In genomic region chr10:121073743-121074142, GRCh38 we compare ENCODE assay signal across 31 cellular contexts.
"Had no signal": no experiment of that assay in that cellular context is flagged by ENCODE, and none has a peak within 500 bp of the region (broad histone marks: within the 10 kb centered on the region; RNA-seq: fewer than 3 reads in every experiment).

No MANE protein-coding gene starts in this region.

- H3K36me3 Mint-ChIP-seq: activated naive CD4-positive, alpha-beta T cell treated with anti-CD3 and anti-CD28 coated beads, Interleukin-2, amount 50 U/mL, for 24 hours; activated naive CD8-positive, alpha-beta T cell treated with anti-CD3 and anti-CD28 coated beads for 36 hours had no signal

- ATAC-seq: activated CD4-positive, CD25-positive, alpha-beta regulatory T cell treated with anti-CD3 and anti-CD28 coated beads, Interleukin-2, amount 50 U/mL, for 24 hours; activated CD8-positive, alpha-beta T cell treated with anti-CD3 and anti-CD28 coated beads for 36 hours; activated naive CD8-positive, alpha-beta T cell treated with anti-CD3 and anti-CD28 coated beads, Interleukin-2, amount 50 U/mL, for 24 hours; activated T-cell treated with anti-CD3 and anti-CD28 coated beads, Interleukin-2, amount 50 U/mL, for 4 hours; body of pancreas; esophagus mucosa; T-helper 17 cell had no signal

- H3K27me3 Mint-ChIP-seq: activated naive CD8-positive, alpha-beta T cell treated with anti-CD3 and anti-CD28 coated beads, Interleukin-2, amount 50 U/mL, for 24 hours had no signal

- H3K27ac ChIP-seq: adrenal gland, body of pancreas, colonic mucosa, WERI-Rb-1 had no signal

- H3K36me3 ChIP-seq: adrenal gland, colonic mucosa, WERI-Rb-1 had no signal

- H3K9me3 ChIP-seq: adrenal gland, body of pancreas, colonic mucosa had no signal

- H3K4me1 ChIP-seq: adrenal gland had no signal

- H3K4me3 Mint-ChIP-seq: activated B cell treated with CpG ODN at 0.5 μM for 24 hours; activated CD8-positive, alpha-beta T cell treated with anti-CD3 and anti-CD28 coated beads for 36 hours; activated naive CD4-positive, alpha-beta T cell treated with anti-CD3 and anti-CD28 coated beads for 36 hours; activated naive CD4-positive, alpha-beta T cell treated with anti-CD3 and anti-CD28 coated beads, Interleukin-2, amount 50 U/mL, for 24 hours; activated naive CD8-positive, alpha-beta T cell treated with anti-CD3 and anti-CD28 coated beads for 36 hours; activated naive CD8-positive, alpha-beta T cell treated with anti-CD3 and anti-CD28 coated beads, Interleukin-2, amount 50 U/mL, for 24 hours; activated T-cell treated with anti-CD3 and anti-CD28 coated beads, Interleukin-2, amount 50 U/mL, for 4 hours; activated T-helper 1 cell treated with anti-CD3 and anti-CD28 coated beads, Interleukin-12 subunit alpha, Interleukin-12 subunit beta, Interleukin-2, Interleukin-4 antibody, amounts not matched to agents 30 ng/mL and 10 ng/mL and 1 ng/mL, durations not matched to agents 14 hours and 24 hours and 36 hours; T-helper 17 cell; T-helper 2 cell treated with Interferon-gamma antibody and Interleukin-4, amounts not matched to agents 5 μg/mL and 100 μg/mL, for 36 hours had no signal

- H3K27ac Mint-ChIP-seq: activated B cell treated with CpG ODN at 0.5 μM for 24 hours; activated CD8-positive, alpha-beta T cell treated with anti-CD3 and anti-CD28 coated beads for 36 hours; activated naive CD4-positive, alpha-beta T cell treated with anti-CD3 and anti-CD28 coated beads for 36 hours; activated naive CD4-positive, alpha-beta T cell treated with anti-CD3 and anti-CD28 coated beads, Interleukin-2, amount 50 U/mL, for 24 hours; activated naive CD8-positive, alpha-beta T cell treated with anti-CD3 and anti-CD28 coated beads for 36 hours; activated naive CD8-positive, alpha-beta T cell treated with anti-CD3 and anti-CD28 coated beads, Interleukin-2, amount 50 U/mL, for 24 hours; activated T-helper 1 cell treated with anti-CD3 and anti-CD28 coated beads, Interleukin-12 subunit alpha, Interleukin-12 subunit beta, Interleukin-2, Interleukin-4 antibody, amounts not matched to agents 30 ng/mL and 10 ng/mL and 1 ng/mL, durations not matched to agents 14 hours and 24 hours and 36 hours; activated T-helper 2 cell treated with anti-CD3 and anti-CD28 coated beads, Interferon-gamma antibody, Interleukin-2, Interleukin-4, amounts not matched to agents 10 μg/mL and 5 μg/mL and 100 μg/mL, durations not matched to agents 14 hours and 24 hours and 36 hours; T-helper 17 cell; T-helper 2 cell treated with Interferon-gamma antibody and Interleukin-4, amounts not matched to agents 5 μg/mL and 100 μg/mL, for 36 hours had no signal

- FAIRE-seq: endometrium had no signal

- DNase-seq: activated B cell treated with CpG ODN at 0.5 μM for 24 hours; activated CD4-positive, alpha-beta T cell treated with anti-CD3 and anti-CD28 coated beads for 48 hours; activated CD4-positive, alpha-beta T cell treated with anti-CD3 and anti-CD28 coated beads, Interleukin-2, amount 50 U/mL, for 1 hour; activated CD4-positive, alpha-beta T cell treated with anti-CD3 and anti-CD28 coated beads, Interleukin-2, amount 50 U/mL, for 48 hours; activated CD8-positive, alpha-beta memory T cell treated with anti-CD3 and anti-CD28 coated beads for 24 hours; activated CD8-positive, alpha-beta T cell treated with anti-CD3 and anti-CD28 coated beads for 36 hours; activated effector memory CD4-positive, alpha-beta T cell treated with anti-CD3 and anti-CD28 coated beads, Interleukin-2, amount 50 U/mL, for 16 hours; activated naive CD4-positive, alpha-beta T cell treated with anti-CD3 and anti-CD28 coated beads for 36 hours; activated naive CD8-positive, alpha-beta T cell treated with anti-CD3 and anti-CD28 coated beads for 36 hours; activated naive CD8-positive, alpha-beta T cell treated with anti-CD3 and anti-CD28 coated beads, Interleukin-2, amount 50 U/mL, for 24 hours; activated T-cell treated with anti-CD3 and anti-CD28 coated beads, Interleukin-2, amount 50 U/mL, for 4 hours; adrenal gland; amygdala; aorta; body of pancreas; central memory CD4-positive, alpha-beta T cell; cerebellar nuclear complex; colonic mucosa; effector CD8-positive, alpha-beta T cell; foreskin fibroblast; T-helper 1 cell; T-helper 17 cell; T1000; WERI-Rb-1 had no signal

- H3K4me1 Mint-ChIP-seq: activated B cell treated with CpG ODN at 0.5 μM for 24 hours; activated naive CD4-positive, alpha-beta T cell treated with anti-CD3 and anti-CD28 coated beads, Interleukin-2, amount 50 U/mL, for 24 hours; activated naive CD8-positive, alpha-beta T cell treated with anti-CD3 and anti-CD28 coated beads for 36 hours; activated naive CD8-positive, alpha-beta T cell treated with anti-CD3 and anti-CD28 coated beads, Interleukin-2, amount 50 U/mL, for 24 hours; T-helper 17 cell had no signal

- H3K9me3 Mint-ChIP-seq: activated B cell treated with CpG ODN at 0.5 μM for 24 hours; activated CD8-positive, alpha-beta T cell treated with anti-CD3 and anti-CD28 coated beads for 36 hours; activated naive CD4-positive, alpha-beta T cell treated with anti-CD3 and anti-CD28 coated beads for 36 hours; activated naive CD4-positive, alpha-beta T cell treated with anti-CD3 and anti-CD28 coated beads, Interleukin-2, amount 50 U/mL, for 24 hours; activated naive CD8-positive, alpha-beta T cell treated with anti-CD3 and anti-CD28 coated beads for 36 hours; activated T-cell treated with anti-CD3 and anti-CD28 coated beads, Interleukin-2, amount 50 U/mL, for 4 hours; activated T-helper 1 cell treated with anti-CD3 and anti-CD28 coated beads, Interleukin-12 subunit alpha, Interleukin-12 subunit beta, Interleukin-2, Interleukin-4 antibody, amounts not matched to agents 30 ng/mL and 10 ng/mL and 1 ng/mL, durations not matched to agents 14 hours and 24 hours and 36 hours; activated T-helper 2 cell treated with anti-CD3 and anti-CD28 coated beads, Interferon-gamma antibody, Interleukin-2, Interleukin-4, amounts not matched to agents 10 μg/mL and 5 μg/mL and 100 μg/mL, durations not matched to agents 14 hours and 24 hours and 36 hours; T-helper 2 cell treated with Interferon-gamma antibody and Interleukin-4, amounts not matched to agents 5 μg/mL and 100 μg/mL, for 36 hours had no signal

- H3K4me3 ChIP-seq: adrenal gland, body of pancreas, colonic mucosa had no signal

- H3K27me3 ChIP-seq: adrenal gland, body of pancreas, colonic mucosa had no signal
